ENCODE assay signal across 8 cellular contexts in genomic region chr1:113490384-113490783, GRCh38.
"Had no signal": no experiment of that assay in that cellular context is flagged by ENCODE, and none has a peak within 500 bp of the region (broad histone marks: within the 10 kb centered on the region; RNA-seq: fewer than 3 reads in every experiment).

No MANE protein-coding gene starts in this region.

- H3K4me1 ChIP-seq: HAP-1 had no signal

- H3K36me3 ChIP-seq: HAP-1 had no signal

- H3K27ac ChIP-seq: GM23248 had no signal

- DNase-seq: GM23248, GOT3, H7, H9, HCEC 1CT, HFFc6 had no signal

- H3K4me3 ChIP-seq: GM23248, GM23338, HAP-1 had no signal
